12 cellular contexts compared by ENCODE assay signal in the genomic region with DNA sequence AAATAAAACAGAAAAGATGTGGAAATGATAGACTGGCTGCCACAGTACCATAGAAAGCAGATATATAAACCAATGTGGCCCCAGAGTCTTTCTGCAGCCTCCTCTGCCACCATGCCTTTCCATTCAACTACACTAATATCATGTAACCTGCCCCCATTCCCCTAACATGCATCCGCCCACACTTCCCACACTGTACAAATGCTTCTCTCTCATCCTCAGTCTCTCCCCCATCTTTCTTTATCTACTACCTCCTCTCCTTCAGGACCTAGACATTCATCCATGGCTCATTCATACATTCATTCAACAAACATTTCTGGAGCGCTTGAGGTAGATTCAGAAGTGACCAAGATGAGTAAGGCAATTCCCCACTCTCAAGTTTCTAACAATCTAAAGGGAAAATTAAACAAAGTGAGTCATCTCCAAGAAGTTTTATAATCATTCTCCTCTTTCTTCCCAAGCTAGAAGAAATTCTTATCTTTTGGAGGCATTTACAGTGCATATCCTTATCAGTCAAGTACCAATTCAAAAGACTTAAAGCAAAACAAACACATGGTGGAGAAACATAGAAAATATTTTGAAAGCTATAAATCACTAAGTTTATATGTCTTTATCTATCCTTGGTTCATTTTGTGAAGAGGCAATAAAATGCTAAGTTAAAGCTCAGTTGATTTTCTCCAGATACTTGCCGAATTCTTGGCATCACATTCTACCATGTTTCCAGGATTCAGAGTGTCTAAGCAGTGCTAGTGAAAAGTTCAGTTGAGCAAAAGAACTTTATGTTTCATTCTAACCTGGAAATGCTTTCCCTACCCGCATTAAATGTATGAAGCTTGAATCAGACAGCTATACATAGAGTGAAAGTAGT.
A peak's percentile ranks its signal among the peaks of the same experiment; 100 is the strongest.
DNase-seq lines count a peak whose midpoint lies in the region; ATAC-seq, FAIRE-seq and TF ChIP-seq lines count a peak whose summit lies in the region.
"Had no signal": no experiment of that assay in that cellular context is flagged by ENCODE, and none has a peak within 500 bp of the region (broad histone marks: within the 10 kb centered on the region; RNA-seq: fewer than 3 reads in every experiment).

No MANE protein-coding gene starts in this region.

- TF ChIP-seq POLR2A in H54 (IDR thresholded peaks at IDR 0.05; ENCODE audit: low read depth, low read length), result no peak

- DNase-seq in H54 (ENCODE audit: insufficient read length, low spot score), result no peak
- peak; percentile 69 for DNase-seq in fibroblast of peridontal ligament (ENCODE audit: extremely low read depth)
- no peak for DNase-seq in urothelium cell line (ENCODE audit: low spot score)
- DNase-seq in medulla oblongata (ENCODE audit: extremely low spot score), result no peak
- DNase-seq in DMS79 (lab: John Stamatoyannopoulos, UW), result no peak
- no peak for DNase-seq in T-helper 9 cell
- DNase-seq: activated naive CD4-positive, alpha-beta T cell treated with anti-CD3 and anti-CD28 coated beads, Interleukin-2, amount 10 ng/mL, durations not matched to agents 7 days and 5 days; glutamatergic neuron; NCI-H1092 treated with DMSO at 0.1 percent for 48 hours; NCI-H2227 treated with DMSO at 0.1 percent for 48 hours; T1000 had no signal

- peak; percentile 79 for FAIRE-seq in H54 (lab: Jason Lieb, UNC)
- peak; percentile 58 for FAIRE-seq in urothelium cell line (lab: Jason Lieb, UNC)

- ATAC-seq in SK-N-SH treated with all-trans-retinoic acid at 6 μM for 48 hours, result no peak; the same call in 2 of the 3 replicates

TF ChIP-seq in SK-N-SH treated with all-trans-retinoic acid at 6 μM for 48 hours, 23 proteins besides CTCF, POLR2A, EP300 and RAD21:
- TF ChIP-seq CREB5 (CRISPR knock-in tag; IDR thresholded peaks at IDR 0.05; ENCODE audit: low read depth) (no peak), ISL1 (CRISPR knock-in tag; IDR thresholded peaks at IDR 0.05) (peak; percentile 19; the same call in 1 of the 2 replicates)
